21 cellular contexts compared by ENCODE assay signal in the genomic region with DNA sequence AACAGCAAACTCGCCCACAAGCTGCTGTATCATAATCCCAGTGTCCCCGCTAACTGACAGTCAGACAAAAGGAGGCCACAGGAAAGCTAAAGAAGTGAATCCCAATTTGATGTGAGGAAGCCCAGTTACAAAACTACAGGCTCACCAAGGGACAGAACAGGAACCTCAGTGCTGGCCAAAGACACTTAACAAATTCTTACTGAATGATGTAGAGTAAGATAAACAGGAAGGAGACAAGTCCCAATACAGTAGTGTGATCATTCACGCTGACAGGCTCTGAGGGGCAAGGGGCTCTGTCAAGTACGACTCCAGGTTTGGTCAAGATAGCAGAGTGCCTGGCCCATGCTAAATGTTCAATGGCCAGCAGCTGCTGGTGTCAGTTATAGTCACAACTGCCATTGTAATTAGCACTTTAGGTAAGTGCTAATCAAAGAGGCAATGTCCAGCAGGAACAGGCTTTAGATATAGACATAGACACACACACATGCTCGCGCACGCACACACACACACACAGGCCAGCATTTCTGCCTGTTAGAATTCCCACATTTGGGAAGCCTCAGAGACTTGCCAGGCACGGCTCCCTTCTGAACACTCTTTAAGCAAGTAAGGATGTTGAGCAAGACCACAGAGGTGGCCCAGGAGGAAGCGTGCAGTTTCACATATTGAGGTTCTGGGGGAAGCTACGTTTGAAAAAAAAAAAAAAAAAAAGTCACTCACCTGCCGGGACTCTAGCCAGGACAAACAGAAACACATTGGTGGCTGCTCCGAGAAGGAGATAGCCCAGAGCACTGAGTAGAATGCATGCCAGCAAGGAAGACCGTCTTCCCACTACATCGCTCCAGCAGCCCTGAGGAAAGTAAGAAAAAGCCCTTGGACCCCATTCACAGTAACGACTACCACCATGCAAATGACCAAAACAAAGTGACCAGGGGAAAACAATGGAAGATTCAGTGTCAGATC. TPM values are rescaled to one million over a fixed set of nuclear protein-coding genes. Genes with fewer than 3 reads are reported as not detected.
A peak's percentile ranks its signal among the peaks of the same experiment; 100 is the strongest.
DNase-seq lines count a peak whose midpoint lies in the region; ATAC-seq and TF ChIP-seq lines count a peak whose summit lies in the region.
"Had no signal": no experiment of that assay in that cellular context is flagged by ENCODE, and none has a peak within 500 bp of the region (broad histone marks: within the 10 kb centered on the region; RNA-seq: fewer than 3 reads in every experiment).

No MANE protein-coding gene starts in this region.

- DNase-seq in activated T-cell treated with anti-CD3 and anti-CD28 coated beads, Interleukin-2, amount 50 U/mL, for 72 hours = no peak
- no peak for DNase-seq in activated T-cell treated with anti-CD3 and anti-CD28 coated beads, Interleukin-2, amount 50 U/mL, for 4 hours
- DNase-seq in NCI-H774 (lab: John Stamatoyannopoulos, UW) (peak; percentile 8), memory B cell (ENCODE audit: low spot score in 2 of 2) (no peak), stomach (peak; percentile 43), GM03348 (ENCODE audit: low spot score) (no peak), NCI-H1105 treated with DMSO at 0.1 percent for 48 hours (lab: John Stamatoyannopoulos, UW) (no peak), HEK293T (ENCODE audit: extremely low spot score) (no peak)
- DNase-seq: activated CD4-positive, alpha-beta T cell treated with anti-CD3 and anti-CD28 coated beads, Interleukin-2, amount 50 U/mL, for 48 hours; activated naive CD4-positive, alpha-beta T cell treated with Interleukin-2 at 50 U/mL for 16 hours; cerebellar nuclear complex; effector memory CD4-positive, alpha-beta T cell; NCI-H1436 treated with DMSO at 0.1 percent for 48 hours; NCI-H2171 treated with DMSO at 0.1 percent for 48 hours; NCI-H69; nucleus accumbens; WERI-Rb-1 had no signal

- no peak for TF ChIP-seq EP300 in stomach (IDR thresholded peaks at IDR 0.05)

- no peaks in the 10 kb centered on the region for H3K27me3 ChIP-seq in stomach
- H3K27me3 ChIP-seq: BLaER1, SJCRH30, suprapubic skin, vagina had no signal

- H3K4me3 Mint-ChIP-seq in activated T-cell treated with anti-CD3 and anti-CD28 coated beads, Interleukin-2, amount 50 U/mL, for 72 hours = no peak overlapping the region
- no peak overlapping the region for H3K4me3 Mint-ChIP-seq in activated T-cell treated with anti-CD3 and anti-CD28 coated beads, Interleukin-2, amount 50 U/mL, for 4 hours
- H3K4me3 Mint-ChIP-seq in memory B cell = no peak overlapping the region

- intact Hi-C loops in stomach (cut with DNase I; ENCODE audit: low total_unique reads) = no loop called here

- peak overlapping the region; percentile 22 for H3K27ac Mint-ChIP-seq in activated T-cell treated with anti-CD3 and anti-CD28 coated beads, Interleukin-2, amount 50 U/mL, for 72 hours
- H3K27ac Mint-ChIP-seq in memory B cell = peak overlapping the region; percentile 63

- CTCF ChIA-PET in HEK293T (lab: Yijun Ruan, JAX) = no interaction called here

- peaks cover 7 to 14% of the 10 kb centered on the region in 2 donors for H3K36me3 Mint-ChIP-seq in activated T-cell treated with anti-CD3 and anti-CD28 coated beads, Interleukin-2, amount 50 U/mL, for 72 hours (ENCODE audit: insufficient read depth in 2 of 2)
- peaks cover 41% of the 10 kb centered on the region for H3K36me3 Mint-ChIP-seq in activated T-cell treated with anti-CD3 and anti-CD28 coated beads, Interleukin-2, amount 50 U/mL, for 4 hours (ENCODE audit: insufficient read depth)
- peaks cover 43% of the 10 kb centered on the region for H3K36me3 Mint-ChIP-seq in memory B cell

- TF ChIP-seq POLR2A in stomach (IDR thresholded peaks at IDR 0.05) = no peak

- POLR2A ChIA-PET in HEK293T (lab: Yijun Ruan, JAX) = no interaction called here

- peak overlapping the region in 1 of 5 donors; percentile 28 for H3K27ac ChIP-seq in stomach
- H3K27ac ChIP-seq: BLaER1, SJCRH30, suprapubic skin, vagina, WERI-Rb-1 had no signal

- TF ChIP-seq CTCF in stomach (IDR thresholded peaks at IDR 0.05) = no peak

- no peak overlapping the region for H3K4me3 ChIP-seq in stomach
- H3K4me3 ChIP-seq: BLaER1, SJCRH30, suprapubic skin, vagina had no signal

- WGBS in stomach, 5 donors = 43 to 59% (median 47%) methylated on average over 15 of the region's 15 CpGs

- H3K36me3 ChIP-seq in stomach = peaks cover 31 to 85% (median 79%) of the 10 kb centered on the region in 4 donors
- H3K36me3 ChIP-seq: WERI-Rb-1 had no signal

- no peaks in the 10 kb centered on the region for H3K9me3 Mint-ChIP-seq in activated T-cell treated with anti-CD3 and anti-CD28 coated beads, Interleukin-2, amount 50 U/mL, for 72 hours
- no peaks in the 10 kb centered on the region for H3K9me3 Mint-ChIP-seq in activated T-cell treated with anti-CD3 and anti-CD28 coated beads, Interleukin-2, amount 50 U/mL, for 4 hours
- no peaks in the 10 kb centered on the region for H3K9me3 Mint-ChIP-seq in memory B cell

- no peaks in the 10 kb centered on the region for H3K9me3 ChIP-seq in stomach
- H3K9me3 ChIP-seq: BLaER1, SJCRH30, suprapubic skin, vagina had no signal

- H3K4me1 Mint-ChIP-seq in activated T-cell treated with anti-CD3 and anti-CD28 coated beads, Interleukin-2, amount 50 U/mL, for 72 hours (ENCODE audit: low read depth) = no peaks in the 10 kb centered on the region
- H3K4me1 Mint-ChIP-seq in activated T-cell treated with anti-CD3 and anti-CD28 coated beads, Interleukin-2, amount 50 U/mL, for 4 hours (ENCODE audit: low read depth) = no peaks in the 10 kb centered on the region
- peaks cover 3% of the 10 kb centered on the region for H3K4me1 Mint-ChIP-seq in memory B cell

- no peak for ATAC-seq in activated T-cell treated with anti-CD3 and anti-CD28 coated beads, Interleukin-2, amount 50 U/mL, for 72 hours (replicated peaks in 1 of 2)
- ATAC-seq in activated T-cell treated with anti-CD3 and anti-CD28 coated beads, Interleukin-2, amount 50 U/mL, for 4 hours = no peak
- ATAC-seq in memory B cell (ENCODE audit: low read depth) = no peak

- no peaks in the 10 kb centered on the region for H3K27me3 Mint-ChIP-seq in activated T-cell treated with anti-CD3 and anti-CD28 coated beads, Interleukin-2, amount 50 U/mL, for 72 hours (ENCODE audit: low read depth)
- no peaks in the 10 kb centered on the region for H3K27me3 Mint-ChIP-seq in activated T-cell treated with anti-CD3 and anti-CD28 coated beads, Interleukin-2, amount 50 U/mL, for 4 hours (ENCODE audit: low read depth)
- no peaks in the 10 kb centered on the region for H3K27me3 Mint-ChIP-seq in memory B cell

- H3K4me1 ChIP-seq in stomach = peaks cover 0 to 11% (median 5%) of the 10 kb centered on the region in 4 donors
- H3K4me1 ChIP-seq: BLaER1, SJCRH30, suprapubic skin, vagina had no signal

TF ChIP-seq in HEK293T, 16 proteins besides CTCF, POLR2A, EP300 and RAD21:
- TF ChIP-seq SUZ12 (IDR thresholded peaks at IDR 0.05) (no peak), NFRKB (IDR thresholded peaks at IDR 0.05) (no peak), SP1 (IDR thresholded peaks at IDR 0.05) (no peak), ZNF384 (IDR thresholded peaks at IDR 0.05) (no peak)

RNA-seq across cellular contexts. Expression of gene TMEM182, which starts 35.4 kb away (rescaled TPM):
- total RNA-seq in activated T-cell treated with anti-CD3 and anti-CD28 coated beads, Interleukin-2, amount 50 U/mL, for 72 hours = 1 to 10 TPM; 6.8 to 10.0 TPM
- 1 to 10 TPM; 4.8 to 5.4 (median 5.0) TPM for total RNA-seq in activated T-cell treated with anti-CD3 and anti-CD28 coated beads, Interleukin-2, amount 50 U/mL, for 4 hours
- total RNA-seq in stomach = 1 to 10 TPM in 2 of 5 donors, not detected in 3; 1.0 to 5.3 TPM
- 1 to 10 TPM; 1.0 to 3.4 (median 2.6) TPM for polyA plus RNA-seq in stomach

Comparison
In these comparisons a context has a peak if more than half of its experiments do, and no peak if none do; other contexts are left out.
1. DNase-seq: peak in NCI-H774 (single experiment) and stomach (single experiment); none in activated T-cell treated with anti-CD3 and anti-CD28 coated beads, Interleukin-2, amount 50 U/mL, for 72 hours (0 of 2), activated T-cell treated with anti-CD3 and anti-CD28 coated beads, Interleukin-2, amount 50 U/mL, for 4 hours (single experiment), memory B cell (0 of 2), GM03348 (single experiment), NCI-H1105 treated with DMSO at 0.1 percent for 48 hours (single experiment) and HEK293T (single experiment).